ENCODE assay signal across 1 cellular context in the genomic region with DNA sequence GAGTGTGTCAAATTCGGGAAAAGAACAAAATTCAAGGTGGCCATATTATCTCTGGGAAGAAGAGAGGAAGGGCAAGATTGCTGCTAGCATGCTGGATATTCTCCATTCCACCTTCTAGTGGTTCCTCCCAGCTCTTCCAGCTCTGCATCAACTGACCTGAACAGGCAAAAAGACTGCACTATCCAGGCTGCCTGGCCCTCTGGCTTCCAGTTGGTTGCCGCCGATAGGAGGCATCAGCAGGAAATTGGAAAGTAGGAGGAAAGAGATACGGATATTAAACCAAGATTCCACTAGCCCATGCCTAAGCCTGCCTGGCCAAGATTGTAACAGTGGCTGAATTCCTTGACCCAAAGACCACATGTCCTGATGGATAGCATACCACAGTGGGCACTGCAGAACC.
A peak's percentile ranks its signal among the peaks of the same experiment; 100 is the strongest.
TF ChIP-seq lines count a peak whose summit lies in the region.

No MANE protein-coding gene starts in this region.

TF ChIP-seq in HepG2, 621 proteins besides CTCF, POLR2A, EP300 and RAD21:
- TF ChIP-seq STAG1 (CRISPR knock-in tag; IDR thresholded peaks at IDR 0.05), result 0 out of 2 replicates have a peak, but pooled peaks have one; percentile 4
- TF ChIP-seq, protein P1, sequence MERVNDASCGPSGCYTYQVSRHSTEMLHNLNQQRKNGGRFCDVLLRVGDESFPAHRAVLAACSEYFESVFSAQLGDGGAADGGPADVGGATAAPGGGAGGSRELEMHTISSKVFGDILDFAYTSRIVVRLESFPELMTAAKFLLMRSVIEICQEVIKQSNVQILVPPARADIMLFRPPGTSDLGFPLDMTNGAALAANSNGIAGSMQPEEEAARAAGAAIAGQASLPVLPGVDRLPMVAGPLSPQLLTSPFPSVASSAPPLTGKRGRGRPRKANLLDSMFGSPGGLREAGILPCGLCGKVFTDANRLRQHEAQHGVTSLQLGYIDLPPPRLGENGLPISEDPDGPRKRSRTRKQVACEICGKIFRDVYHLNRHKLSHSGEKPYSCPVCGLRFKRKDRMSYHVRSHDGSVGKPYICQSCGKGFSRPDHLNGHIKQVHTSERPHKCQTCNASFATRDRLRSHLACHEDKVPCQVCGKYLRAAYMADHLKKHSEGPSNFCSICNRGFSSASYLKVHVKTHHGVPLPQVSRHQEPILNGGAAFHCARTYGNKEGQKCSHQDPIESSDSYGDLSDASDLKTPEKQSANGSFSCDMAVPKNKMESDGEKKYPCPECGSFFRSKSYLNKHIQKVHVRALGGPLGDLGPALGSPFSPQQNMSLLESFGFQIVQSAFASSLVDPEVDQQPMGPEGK (CRISPR knock-in tag; IDR thresholded peaks at IDR 0.05), result no peak
